Comparison of ENCODE assay signal across 7 cellular contexts in genomic region chr14:19435852-19436251, GRCh38. TPM values are rescaled to one million over a fixed set of nuclear protein-coding genes. Genes with fewer than 3 reads are reported as not detected.
"Had no signal": no experiment of that assay in that cellular context is flagged by ENCODE, and none has a peak within 500 bp of the region (broad histone marks: within the 10 kb centered on the region; RNA-seq: fewer than 3 reads in every experiment).

No MANE protein-coding gene starts in this region.

RNA-seq across cellular contexts. Expression of gene POTEG, which starts 1.7 kb away (rescaled TPM):
- total RNA-seq: PC-3, PC-9, Right ventricle myocardium inferior, Right ventricle myocardium superior, RPMI7951, SJCRH30, SJSA1 had no signal
